In genomic region chr7:134337980-134338379, GRCh38 we compare ENCODE assay signal across 8 cellular contexts.
"Had no signal": no experiment of that assay in that cellular context is flagged by ENCODE, and none has a peak within 500 bp of the region (broad histone marks: within the 10 kb centered on the region; RNA-seq: fewer than 3 reads in every experiment).

No MANE protein-coding gene starts in this region.

- DNase-seq: GM23248, GOT3, H7, IMR-90, KG1 had no signal

- H3K36me3 ChIP-seq: HAP-1 had no signal

- H3K9me3 ChIP-seq: HAP-1 had no signal

- H3K4me1 ChIP-seq: HAP-1 had no signal

- H3K4me3 ChIP-seq: GM23248, HAP-1, K562 had no signal

- H3K27ac ChIP-seq: GM23248, HL-60 had no signal
